Comparison of ENCODE assay signal across 13 cellular contexts in the genomic region with DNA sequence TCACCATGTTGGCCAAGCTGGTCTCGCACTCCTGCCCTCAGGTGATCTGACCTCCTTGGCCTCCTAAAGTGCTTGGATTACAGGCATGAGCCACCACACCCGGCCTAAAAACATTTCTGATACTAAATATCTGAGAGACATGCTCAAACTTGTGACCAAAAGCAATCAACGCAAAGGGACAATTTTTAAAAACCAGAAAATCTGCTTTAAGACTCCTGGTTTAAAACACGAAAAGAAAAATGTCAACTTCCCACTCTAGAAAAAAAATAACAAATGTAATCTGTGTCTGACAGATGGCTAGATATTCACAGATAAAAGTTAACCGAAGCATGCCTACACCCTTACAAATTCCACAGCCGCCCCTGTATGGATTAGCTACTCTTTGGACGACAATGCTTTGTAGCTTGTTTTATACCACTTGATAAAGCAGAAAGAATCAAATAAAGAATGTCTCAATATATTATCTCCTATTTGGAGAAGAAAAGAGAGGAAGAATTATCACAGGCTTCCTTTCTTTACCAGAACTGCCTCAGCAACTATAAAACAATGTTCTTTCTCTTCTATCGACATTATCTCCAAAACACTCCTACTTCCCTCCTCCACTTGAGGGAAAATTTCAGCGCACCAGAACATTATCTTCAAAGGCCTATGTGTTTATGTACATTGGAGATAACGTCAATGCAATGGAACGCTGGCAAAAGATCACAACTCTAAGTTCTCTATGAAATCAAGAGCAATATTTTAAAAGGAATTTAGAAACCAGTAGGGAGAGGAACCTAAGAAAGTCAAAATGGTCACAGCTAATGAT. TPM values are rescaled to one million over a fixed set of nuclear protein-coding genes. Genes with fewer than 3 reads are reported as not detected.
DNase-seq lines count a peak whose midpoint lies in the region; FAIRE-seq and TF ChIP-seq lines count a peak whose summit lies in the region.
"Had no signal": no experiment of that assay in that cellular context is flagged by ENCODE, and none has a peak within 500 bp of the region (broad histone marks: within the 10 kb centered on the region; RNA-seq: fewer than 3 reads in every experiment).

No MANE protein-coding gene starts in this region.

- H3K56ac ChIP-seq in H9 (ENCODE audit: insufficient read length, low read depth, low read length), result no peak overlapping the region

- DNase-seq in H9 (no peak), fibroblast of villous mesenchyme (ENCODE audit: low read depth) (peak; percentile 90), kidney (no peak), NCI-H2081 (lab: John Stamatoyannopoulos, UW) (no peak)
- no peak for DNase-seq in activated T-cell treated with anti-CD3 and anti-CD28 coated beads, Interleukin-2, amount 50 U/mL, for 48 hours
- DNase-seq in activated CD4-positive, alpha-beta memory T cell treated with anti-CD3 and anti-CD28 coated beads, Interleukin-2, amount 10 ng/mL, durations not matched to agents 7 days and 5 days, result no peak
- DNase-seq: activated CD4-positive, alpha-beta T cell treated with anti-CD3 and anti-CD28 coated beads, Interleukin-2, amount 10 ng/mL, durations not matched to agents 7 days and 5 days; activated naive CD4-positive, alpha-beta T cell; NCI-H1048; NCI-H524; SHP77 treated with DMSO at 0.1 percent for 48 hours had no signal

- H3K27ac Mint-ChIP-seq in H9, result peak overlapping the region in 2 of 3 experiments; percentile 76 to 79; a peak in 3 of 7 replicates
- no peak overlapping the region for H3K27ac Mint-ChIP-seq in activated CD4-positive, alpha-beta memory T cell treated with anti-CD3 and anti-CD28 coated beads, Interleukin-2, amount 10 ng/mL, durations not matched to agents 7 days and 5 days
- H3K27ac Mint-ChIP-seq: activated CD4-positive, alpha-beta T cell treated with anti-CD3 and anti-CD28 coated beads, Interleukin-2, amount 10 ng/mL, durations not matched to agents 7 days and 5 days had no signal

- no peak overlapping the region for H3K23ac ChIP-seq in H9 (ENCODE audit: insufficient read length, low read depth, low read length)

- H3K18ac ChIP-seq in H9 (ENCODE audit: insufficient read length, low read depth, low read length), result no peak overlapping the region

- H3K4me1 ChIP-seq in H9 (ENCODE audit: insufficient read depth, low read length) (peaks cover 11% of the 10 kb centered on the region; the same call in 1 of the 2 replicates), parathyroid adenoma (peaks cover 7% of the 10 kb centered on the region), kidney (ENCODE audit: control insufficient read depth in 1 of 2, insufficient read depth in 1 of 2, low read depth in 1 of 2, low read length in 2 of 2) (peaks cover 0 to 2% of the 10 kb centered on the region in 2 donors)

- H4K91ac ChIP-seq in H9 (ENCODE audit: insufficient read length, low read depth, low read length), result no peak overlapping the region

- H3K4ac ChIP-seq in H9 (ENCODE audit: low read depth, low read length), result no peak overlapping the region

- FAIRE-seq in kidney (lab: Jason Lieb, UNC), result no peak

- H3K4me2 ChIP-seq in H9 (ENCODE audit: insufficient read depth, insufficient read length, low read length) (no peak overlapping the region), parathyroid adenoma (ENCODE audit: low read length) (peak overlapping the region; percentile 28)

- H4K20me1 ChIP-seq in H9 (ENCODE audit: control insufficient read depth, insufficient read depth, insufficient read length), result no peaks in the 10 kb centered on the region

- no peak for TF ChIP-seq CTCF in H9 (conservative IDR thresholded peaks at IDR 0.05)
- TF ChIP-seq CTCF in VCaP (conservative IDR thresholded peaks at IDR 0.05), result no peak
- no peak for TF ChIP-seq CTCF in fibroblast of villous mesenchyme (IDR thresholded peaks at IDR 0.05; ENCODE audit: insufficient read depth, low read depth, low read length)
- no peak for TF ChIP-seq CTCF in parathyroid adenoma (IDR thresholded peaks at IDR 0.05)
- TF ChIP-seq CTCF in kidney (IDR thresholded peaks at IDR 0.05; ENCODE audit: borderline replicate concordance, extremely low read depth, insufficient read depth), result no peak

- no peak overlapping the region for H2BK20ac ChIP-seq in H9 (ENCODE audit: low read depth, low read length, poor library complexity, severe bottlenecking)

- H3K9ac ChIP-seq in H9 (ENCODE audit: extremely low read depth, insufficient read length, low read length) (no peak overlapping the region), parathyroid adenoma (no peak overlapping the region), kidney (ENCODE audit: low read length in 2 of 2) (no peak overlapping the region)

- H3K9me3 Mint-ChIP-seq in H9, result no peaks in the 10 kb centered on the region
- H3K9me3 Mint-ChIP-seq in activated CD4-positive, alpha-beta memory T cell treated with anti-CD3 and anti-CD28 coated beads, Interleukin-2, amount 10 ng/mL, durations not matched to agents 7 days and 5 days, result no peaks in the 10 kb centered on the region
- H3K9me3 Mint-ChIP-seq: activated CD4-positive, alpha-beta T cell treated with anti-CD3 and anti-CD28 coated beads, Interleukin-2, amount 10 ng/mL, durations not matched to agents 7 days and 5 days had no signal

- POLR2A ChIA-PET in activated CD4-positive, alpha-beta memory T cell treated with anti-CD3 and anti-CD28 coated beads, Interleukin-2, amount 10 ng/mL, durations not matched to agents 7 days and 5 days (lab: Charles Lee), result no interaction called here

- no peak overlapping the region for H2BK120ac ChIP-seq in H9 (ENCODE audit: low read depth, low read length, poor library complexity, severe bottlenecking)

- H3K4me3 Mint-ChIP-seq in H9, result no peak overlapping the region
- H3K4me3 Mint-ChIP-seq in activated CD4-positive, alpha-beta memory T cell treated with anti-CD3 and anti-CD28 coated beads, Interleukin-2, amount 10 ng/mL, durations not matched to agents 7 days and 5 days, result no peak overlapping the region
- H3K4me3 Mint-ChIP-seq: activated CD4-positive, alpha-beta T cell treated with anti-CD3 and anti-CD28 coated beads, Interleukin-2, amount 10 ng/mL, durations not matched to agents 7 days and 5 days had no signal

- no peak overlapping the region for H4K5ac ChIP-seq in H9 (ENCODE audit: insufficient read length, low read depth, low read length)

- CTCF ChIA-PET in activated CD4-positive, alpha-beta memory T cell treated with anti-CD3 and anti-CD28 coated beads, Interleukin-2, amount 10 ng/mL, durations not matched to agents 7 days and 5 days (lab: Charles Lee), result no interaction called here

- H3K36me3 ChIP-seq in parathyroid adenoma (ENCODE audit: control insufficient read depth, insufficient read depth, low read length) (no peaks in the 10 kb centered on the region), kidney (ENCODE audit: control insufficient read depth in 1 of 2, insufficient read depth in 2 of 2, low read length in 2 of 2) (peaks cover 0 to 3% of the 10 kb centered on the region in 2 donors)

- H2AFZ ChIP-seq in H9 (ENCODE audit: low read length) (no peak overlapping the region), parathyroid adenoma (no peak overlapping the region)

- no peak overlapping the region for H2AK5ac ChIP-seq in H9 (ENCODE audit: insufficient read length, low read length)

- H3K27me3 Mint-ChIP-seq in H9 (ENCODE audit: low read depth), result no peaks in the 10 kb centered on the region
- H3K27me3 Mint-ChIP-seq in activated CD4-positive, alpha-beta memory T cell treated with anti-CD3 and anti-CD28 coated beads, Interleukin-2, amount 10 ng/mL, durations not matched to agents 7 days and 5 days, result no peaks in the 10 kb centered on the region
- H3K27me3 Mint-ChIP-seq: activated CD4-positive, alpha-beta T cell treated with anti-CD3 and anti-CD28 coated beads, Interleukin-2, amount 10 ng/mL, durations not matched to agents 7 days and 5 days had no signal

- H2BK12ac ChIP-seq in H9 (ENCODE audit: insufficient read length, low read depth, low read length), result no peak overlapping the region

- H3K4me3 ChIP-seq in fibroblast of villous mesenchyme (ENCODE audit: low read depth, low read length) (peak overlapping the region; percentile 37), parathyroid adenoma (ENCODE audit: low read depth, low read length) (no peak overlapping the region), kidney (ENCODE audit: low read length in 2 of 2) (no peak overlapping the region)

- 100% methylated on average over 1 of the region's 11 CpGs for WGBS in H9 (ENCODE audit: extremely low coverage, insufficient read length, low lambda C conversion rate)

- H3K27ac ChIP-seq in H9 (ENCODE audit: insufficient read length, low read depth, low read length), result no peak overlapping the region
- H3K27ac ChIP-seq in VCaP, result peak overlapping the region; percentile 86
- H3K27ac ChIP-seq in parathyroid adenoma, result peak overlapping the region; percentile 49
- no peak overlapping the region for H3K27ac ChIP-seq in kidney (ENCODE audit: low read depth in 2 of 2, low read length in 2 of 2)

- peaks cover 22 to 76% (median 73%) of the 10 kb centered on the region in 3 experiments; a peak in 5 of 7 replicates for H3K36me3 Mint-ChIP-seq in H9 (ENCODE audit: insufficient read depth in 1 of 3, low read depth in 3 of 3)
- H3K36me3 Mint-ChIP-seq in activated CD4-positive, alpha-beta memory T cell treated with anti-CD3 and anti-CD28 coated beads, Interleukin-2, amount 10 ng/mL, durations not matched to agents 7 days and 5 days (ENCODE audit: low read depth), result peaks cover 66% of the 10 kb centered on the region

- H3K79me1 ChIP-seq in H9 (ENCODE audit: insufficient read depth, low read depth, low read length, poor library complexity, severe bottlenecking), result peaks cover 4% of the 10 kb centered on the region

- H3K4me1 Mint-ChIP-seq in H9, result peaks cover 32% of the 10 kb centered on the region in 2 experiments
- H3K4me1 Mint-ChIP-seq in activated CD4-positive, alpha-beta memory T cell treated with anti-CD3 and anti-CD28 coated beads, Interleukin-2, amount 10 ng/mL, durations not matched to agents 7 days and 5 days, result peaks cover 2% of the 10 kb centered on the region

- H3K14ac ChIP-seq in H9 (ENCODE audit: insufficient read depth, low read length), result no peak overlapping the region

- H2BK15ac ChIP-seq in H9 (ENCODE audit: low read depth, low read length), result no peak overlapping the region

- H3K9me3 ChIP-seq in H9 (ENCODE audit: control insufficient read depth, low read depth, low read length), result no peaks in the 10 kb centered on the region
- H3K9me3 ChIP-seq in parathyroid adenoma (ENCODE audit: control insufficient read depth, low read length), result no peaks in the 10 kb centered on the region
- no peaks in the 10 kb centered on the region for H3K9me3 ChIP-seq in kidney (ENCODE audit: control insufficient read depth in 1 of 2, low read length in 2 of 2)

- 0 out of 2 replicates have a peak, but pooled peaks cover 1% of the 10 kb centered on the region for H3K79me2 ChIP-seq in H9 (ENCODE audit: insufficient read depth, low read length)
- peaks cover 7% of the 10 kb centered on the region for H3K79me2 ChIP-seq in parathyroid adenoma

- no peak overlapping the region for H2BK5ac ChIP-seq in H9 (ENCODE audit: insufficient read length, low read length)

- no peaks in the 10 kb centered on the region for H3K23me2 ChIP-seq in H9 (ENCODE audit: insufficient read length, low read depth, low read length, poor library complexity, severe bottlenecking)

- intact Hi-C loops in kidney (cut with DNase I), result no loop called here

- H4K8ac ChIP-seq in H9 (replicated peaks; ENCODE audit: insufficient read length, low read depth, low read length), result no peak overlapping the region

- H3T11ph ChIP-seq in H9 (ENCODE audit: low read length), result no peak overlapping the region

- H3K27me3 ChIP-seq in H9 (ENCODE audit: insufficient read depth, low read length) (no peaks in the 10 kb centered on the region), parathyroid adenoma (ENCODE audit: control insufficient read depth, insufficient read depth, low read length) (no peaks in the 10 kb centered on the region)

RNA-seq across cellular contexts. Expression of a gene that starts 26.3 kb away (rescaled TPM):
- total RNA-seq in H9 (2021) (67.1 and 77.2 TPM in 2 replicates), fibroblast of villous mesenchyme (153 and 180 TPM in 2 replicates), kidney (70.7 TPM)
- 13.9 TPM for polyA plus RNA-seq in kidney (ENCODE audit: insufficient read depth, low read depth, low replicate concordance)
- 100 to 1,000 TPM; 137 to 140 TPM for total RNA-seq in activated CD4-positive, alpha-beta memory T cell treated with anti-CD3 and anti-CD28 coated beads, Interleukin-2, amount 10 ng/mL, durations not matched to agents 7 days and 5 days

Comparison
In these comparisons a context has a peak if more than half of its experiments do, and no peak if none do; other contexts are left out.
1. H3K27ac ChIP-seq: peak in VCaP (single experiment) and parathyroid adenoma (single experiment); none in H9 (single experiment) and kidney (0 of 2).